In genomic region chr19:19106061-19106551, GRCh38 we compare ENCODE assay signal across 1 cellular context.
TF ChIP-seq lines count a peak whose summit lies in the region.

No MANE protein-coding gene starts in this region.

TF ChIP-seq in IMR-90, 13 proteins besides CTCF, POLR2A, EP300 and RAD21 (continued from another document):
- TF ChIP-seq SMC3 (IDR thresholded peaks at IDR 0.05; ENCODE audit: low read depth, low read length) (no peak), CHD1 (IDR thresholded peaks at IDR 0.05; ENCODE audit: low read depth, low read length) (no peak), MXI1 (IDR thresholded peaks at IDR 0.05; ENCODE audit: borderline replicate concordance, low read depth, low read length) (no peak), USF2 (IDR thresholded peaks at IDR 0.05; ENCODE audit: low read depth, low read length) (no peak)
